1 cellular context compared by ENCODE assay signal in genomic region chr7:105690286-105690915, GRCh38.
TF ChIP-seq lines count a peak whose summit lies in the region.

No MANE protein-coding gene starts in this region.

TF ChIP-seq in GM12878, 131 proteins besides CTCF, POLR2A, EP300 and RAD21:
- TF ChIP-seq E4F1 (IDR thresholded peaks at IDR 0.05; ENCODE audit: borderline replicate concordance, partially characterized antibody) (no peak), RELB (IDR thresholded peaks at IDR 0.05; ENCODE audit: low read depth) (no peak)
